In the genomic region with DNA sequence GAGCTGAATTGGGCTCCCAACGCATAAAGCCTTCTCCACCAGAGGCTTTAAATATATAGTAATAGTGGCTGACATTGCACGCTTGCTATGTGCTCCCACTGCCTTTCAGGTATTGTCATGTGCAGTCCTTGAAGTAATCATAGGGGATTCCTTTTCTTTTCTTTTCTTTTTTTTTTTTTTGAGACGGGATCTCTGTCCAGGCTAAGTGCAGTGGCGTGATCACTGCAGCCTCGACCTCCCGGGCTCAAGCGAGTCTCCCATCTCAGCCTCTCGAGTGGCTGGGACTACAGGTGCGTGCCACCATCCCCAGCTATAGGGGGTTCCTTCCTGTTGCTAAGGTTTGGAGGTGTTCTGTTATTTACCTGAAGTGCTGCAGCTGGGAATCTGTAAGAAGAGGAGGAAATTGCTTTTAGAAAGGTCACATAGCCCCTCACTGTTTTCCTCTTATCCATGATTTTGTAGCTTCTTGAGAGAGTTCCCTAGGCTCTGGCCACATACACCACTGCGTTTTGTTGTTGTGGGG, we compare ENCODE assay signal across 8 cellular contexts. TPM values are rescaled to one million over a fixed set of nuclear protein-coding genes. Genes with fewer than 3 reads are reported as not detected.
A peak's percentile ranks its signal among the peaks of the same experiment; 100 is the strongest.
DNase-seq lines count a peak whose midpoint lies in the region; ATAC-seq and TF ChIP-seq lines count a peak whose summit lies in the region.

No MANE protein-coding gene starts in this region.

- H3K9me3 ChIP-seq in CD4-positive, CD25-positive, alpha-beta regulatory T cell (ENCODE audit: control insufficient read depth in 2 of 2, low read length in 2 of 2) = no peaks in the 10 kb centered on the region
- no peaks in the 10 kb centered on the region for H3K9me3 ChIP-seq in PC-3 (ENCODE audit: low read length)
- no peaks in the 10 kb centered on the region for H3K9me3 ChIP-seq in neutrophil

- no peaks in the 10 kb centered on the region for H3K27me3 ChIP-seq in CD4-positive, CD25-positive, alpha-beta regulatory T cell (ENCODE audit: control insufficient read depth, insufficient read depth, low read length)
- H3K27me3 ChIP-seq in PC-3 (ENCODE audit: low read length) (no peaks in the 10 kb centered on the region), neutrophil (no peaks in the 10 kb centered on the region)

- H2AFZ ChIP-seq in PC-3 (ENCODE audit: low read length) = no peak overlapping the region

- no peak for DNase-seq in CD4-positive, CD25-positive, alpha-beta regulatory T cell
- DNase-seq in PC-3 (no peak), epithelial cell of esophagus (ENCODE audit: low read depth) (no peak), NCI-H2171 treated with DMSO at 0.1 percent for 48 hours (lab: John Stamatoyannopoulos, UW) (no peak), GM13976 (ENCODE audit: low spot score) (no peak), ureter (ENCODE audit: low spot score) (no peak), medulla oblongata (ENCODE audit: extremely low spot score) (no peak)

- no peaks in the 10 kb centered on the region for H3K9me2 ChIP-seq in PC-3 (replicated peaks; ENCODE audit: low read length)

- peaks cover 5 to 38% (median 25%) of the 10 kb centered on the region in 4 donors for H3K4me1 Mint-ChIP-seq in CD4-positive, CD25-positive, alpha-beta regulatory T cell

- H3K27me3 Mint-ChIP-seq in CD4-positive, CD25-positive, alpha-beta regulatory T cell = peaks cover 9% of the 10 kb centered on the region

- in situ Hi-C loops in GM13976 (cut with MboI; ENCODE audit: low sequenced_read_pairs, unreplicated experiment) = no loop called here

- peak overlapping the region; percentile 99 for H3K9ac ChIP-seq in PC-3 (ENCODE audit: low read length)

- POLR2A ChIA-PET in PC-3 (lab: Charles Lee; ENCODE audit: unreplicated experiment) = no interaction called here

- peak overlapping the region; percentile 96 for H3K27ac ChIP-seq in CD4-positive, CD25-positive, alpha-beta regulatory T cell (ENCODE audit: insufficient read depth, low read length, poor library complexity, severe bottlenecking)
- peak overlapping the region; percentile 79 for H3K27ac ChIP-seq in PC-3 (ENCODE audit: low read length)
- peak overlapping the region; percentile 88 for H3K27ac ChIP-seq in neutrophil

- H3K4me3 ChIP-seq in CD4-positive, CD25-positive, alpha-beta regulatory T cell (ENCODE audit: low read depth, low read length) = peak overlapping the region; percentile 92
- H3K4me3 ChIP-seq in PC-3 (ENCODE audit: low read length) (peak overlapping the region; percentile 95), epithelial cell of esophagus (ENCODE audit: low read length) (peak overlapping the region; percentile 90), neutrophil (ENCODE audit: low read depth in 1 of 2, low read length in 1 of 2) (peak overlapping the region; percentile 84 to 90)

- H3K27ac Mint-ChIP-seq in CD4-positive, CD25-positive, alpha-beta regulatory T cell = peak overlapping the region; percentile 96 to 99 (median 99)

- H4K20me1 ChIP-seq in PC-3 (ENCODE audit: low read length) = peaks cover 16% of the 10 kb centered on the region; the same call in 1 of the 2 replicates

- ATAC-seq in CD4-positive, CD25-positive, alpha-beta regulatory T cell (ENCODE audit: low read depth in 2 of 2) = no peak
- ATAC-seq in PC-3 = no peak

- H3K36me3 Mint-ChIP-seq in CD4-positive, CD25-positive, alpha-beta regulatory T cell = peaks cover 28% of the 10 kb centered on the region

- peaks cover 20% of the 10 kb centered on the region for H3K4me1 ChIP-seq in CD4-positive, CD25-positive, alpha-beta regulatory T cell (ENCODE audit: control insufficient read depth, insufficient read depth, low read length, poor library complexity, severe bottlenecking)
- H3K4me1 ChIP-seq in PC-3 (ENCODE audit: insufficient read depth, low read length) (peaks cover 41% of the 10 kb centered on the region), neutrophil (ENCODE audit: control insufficient read depth in 1 of 2, insufficient read depth in 1 of 2, low read depth in 1 of 2, low read length in 1 of 2) (peaks cover 60 to 66% of the 10 kb centered on the region in 2 experiments)

- no peaks in the 10 kb centered on the region for H3K9me3 Mint-ChIP-seq in CD4-positive, CD25-positive, alpha-beta regulatory T cell

- CTCF ChIA-PET in PC-3 (lab: Charles Lee) = no interaction called here

- peak overlapping the region; percentile 85 to 98 (median 95) for H3K4me3 Mint-ChIP-seq in CD4-positive, CD25-positive, alpha-beta regulatory T cell

- TF ChIP-seq CTCF in PC-3 (conservative IDR thresholded peaks at IDR 0.05; ENCODE audit: low read depth, low read length) (no peak), epithelial cell of esophagus (IDR thresholded peaks at IDR 0.05; ENCODE audit: insufficient read depth, low read depth, low read length, missing control alignments) (no peak), neutrophil (IDR thresholded peaks at IDR 0.05) (no peak), GM13976 (IDR thresholded peaks at IDR 0.05; ENCODE audit: borderline replicate concordance, control extremely low read depth, extremely low read depth, insufficient read depth, missing control alignments) (no peak)

- no TSS peak for BruUV-seq in PC-3 (replicated peaks; lab: Mats Ljungman, UMichigan)

- peaks cover 30% of the 10 kb centered on the region for H3K36me3 ChIP-seq in CD4-positive, CD25-positive, alpha-beta regulatory T cell (ENCODE audit: control insufficient read depth, insufficient read depth, low read length)
- H3K36me3 ChIP-seq in PC-3 (ENCODE audit: low read depth, low read length) = peaks cover 33% of the 10 kb centered on the region
- peaks cover 12% of the 10 kb centered on the region for H3K36me3 ChIP-seq in neutrophil

- intact Hi-C loops in PC-3 (cut with micrococcal nuclease) = loop anchor here (2.0 to 5.0 kb wide), 2 partner anchors 34 to 152 kb away; a partner anchor contains a TSS

- H3K79me2 ChIP-seq in PC-3 (ENCODE audit: low read length) = peaks cover 27% of the 10 kb centered on the region

- H3K4me2 ChIP-seq in PC-3 (ENCODE audit: low read length) = peak overlapping the region; percentile 99

- H3F3A ChIP-seq in PC-3 (ENCODE audit: low read length, unreplicated experiment) = no peaks in the 10 kb centered on the region

RNA-seq across cellular contexts. Expression of a gene that starts 0.8 kb away (rescaled TPM):
- total RNA-seq in CD4-positive, CD25-positive, alpha-beta regulatory T cell = 881 TPM
- polyA plus RNA-seq in CD4-positive, CD25-positive, alpha-beta regulatory T cell = 1,000 to 10,000 TPM; 1,558 to 2,241 (median 2,024) TPM
- total RNA-seq in PC-3 (2014; rRNA removed) (667 and 784 TPM in 2 replicates), ureter (1,133 TPM)

RNA-seq across cellular contexts. Expression of a gene that starts 7.5 kb away (rescaled TPM):
- 38.3 TPM for total RNA-seq in CD4-positive, CD25-positive, alpha-beta regulatory T cell
- polyA plus RNA-seq in CD4-positive, CD25-positive, alpha-beta regulatory T cell = 10 to 100 TPM; 62.9 to 87.6 (median 71.8) TPM
- total RNA-seq in PC-3 (2014; rRNA removed) (8.7 and 12.3 TPM in 2 replicates), ureter (30.5 TPM)

RNA-seq across cellular contexts. Expression of a gene that starts 18.7 kb away (rescaled TPM):
- total RNA-seq in CD4-positive, CD25-positive, alpha-beta regulatory T cell = 14.9 TPM
- polyA plus RNA-seq in CD4-positive, CD25-positive, alpha-beta regulatory T cell = 10 to 100 TPM; 10.6 to 15.2 (median 13.2) TPM
- total RNA-seq in PC-3 (2014; rRNA removed) (9.5 and 15.6 TPM in 2 replicates), ureter (24.7 TPM)

RNA-seq across cellular contexts. Expression of a gene that starts 19.2 kb away (rescaled TPM):
- 1.5 TPM for total RNA-seq in CD4-positive, CD25-positive, alpha-beta regulatory T cell
- not detected for polyA plus RNA-seq in CD4-positive, CD25-positive, alpha-beta regulatory T cell
- total RNA-seq in PC-3 (2014; rRNA removed) = 0.52 and 0.55 TPM in 2 replicates
- total RNA-seq in ureter = 2.7 TPM

RNA-seq across cellular contexts. Expression of a gene that starts 23.1 kb away (rescaled TPM):
- total RNA-seq in CD4-positive, CD25-positive, alpha-beta regulatory T cell = 21.9 TPM
- 10 to 100 TPM; 40.6 to 51.4 (median 49.1) TPM for polyA plus RNA-seq in CD4-positive, CD25-positive, alpha-beta regulatory T cell
- total RNA-seq in PC-3 (2014; rRNA removed) = 62.4 and 68.1 TPM in 2 replicates
- total RNA-seq in ureter = 128 TPM
